8 cellular contexts compared by ENCODE assay signal in the genomic region with DNA sequence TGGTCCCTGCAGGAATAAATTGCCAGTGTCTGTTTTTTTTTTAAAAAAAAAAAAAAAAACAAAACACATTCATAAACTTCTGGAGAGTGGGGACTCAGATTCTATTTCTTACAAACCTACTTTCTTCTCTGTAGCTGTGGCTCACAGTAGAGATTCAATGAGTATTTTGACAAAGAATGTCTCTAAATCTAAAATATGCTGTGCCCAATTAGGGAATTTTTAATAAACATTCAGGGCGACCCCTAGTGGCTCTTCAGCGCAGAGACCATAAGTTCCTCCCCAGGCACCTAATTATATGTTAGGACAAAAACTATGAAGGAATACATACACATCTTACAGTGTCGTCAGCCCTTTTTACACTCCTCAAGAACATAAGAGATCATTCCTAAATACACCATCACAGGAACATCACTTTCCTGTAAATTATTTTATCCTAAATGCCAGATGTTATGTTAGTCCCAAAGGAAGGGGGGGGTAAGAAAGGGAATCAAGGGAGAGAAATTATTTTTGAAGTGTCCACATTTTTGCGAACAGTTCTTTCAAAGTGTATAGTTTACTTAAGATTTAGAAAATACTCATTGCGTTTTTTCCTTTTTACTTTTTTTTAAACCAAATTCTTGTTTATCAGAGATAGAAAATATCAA. TPM values are rescaled to one million over a fixed set of nuclear protein-coding genes. Genes with fewer than 3 reads are reported as not detected.
DNase-seq lines count a peak whose midpoint lies in the region; ATAC-seq and TF ChIP-seq lines count a peak whose summit lies in the region.

No MANE protein-coding gene starts in this region.

- H3K27ac Mint-ChIP-seq in neural progenitor cell: no peak overlapping the region

- TF ChIP-seq CTCF in SU-DHL-6 (IDR thresholded peaks at IDR 0.05; ENCODE audit: insufficient read depth, low read length, poor library complexity, severe bottlenecking) (peak; percentile 66), esophagus muscularis mucosa (IDR thresholded peaks at IDR 0.05) (peak; percentile 82 to 85 (median 85)), neural progenitor cell (IDR thresholded peaks at IDR 0.05) (peak; percentile 94)

- no peaks in the 10 kb centered on the region for H4K20me1 ChIP-seq in SU-DHL-6 (ENCODE audit: low read depth, low read length)
- H4K20me1 ChIP-seq in neural progenitor cell (ENCODE audit: low read depth): no peaks in the 10 kb centered on the region

- TF ChIP-seq EP300 in esophagus muscularis mucosa (IDR thresholded peaks at IDR 0.05): no peak

- WGBS in esophagus muscularis mucosa: 32% methylated on average over 5 of the region's 5 CpGs

- H3K9me2 ChIP-seq in SU-DHL-6 (replicated peaks; ENCODE audit: insufficient read depth, low read length): no peaks in the 10 kb centered on the region

- H3K9ac ChIP-seq in SU-DHL-6 (ENCODE audit: low read length) (no peak overlapping the region), neural progenitor cell (no peak overlapping the region)

- H2AFZ ChIP-seq in SU-DHL-6 (ENCODE audit: low read depth, low read length, severe bottlenecking) (no peak overlapping the region), neural progenitor cell (replicated peaks) (no peak overlapping the region)

- H3K36me3 ChIP-seq in SU-DHL-6 (ENCODE audit: low read length) (no peaks in the 10 kb centered on the region), esophagus muscularis mucosa (peaks cover 16 to 81% (median 53%) of the 10 kb centered on the region in 4 donors), neural progenitor cell (no peaks in the 10 kb centered on the region)

- no peaks in the 10 kb centered on the region for H3K79me2 ChIP-seq in SU-DHL-6 (ENCODE audit: insufficient read depth, low read length)
- no peaks in the 10 kb centered on the region for H3K79me2 ChIP-seq in neural progenitor cell (ENCODE audit: low read depth)

- H3K4me3 ChIP-seq in SU-DHL-6 (ENCODE audit: insufficient read depth, low read length, poor library complexity, severe bottlenecking): no peak overlapping the region
- H3K4me3 ChIP-seq in esophagus muscularis mucosa: no peak overlapping the region
- no peak overlapping the region for H3K4me3 ChIP-seq in neural progenitor cell

- H3K27me3 ChIP-seq in SU-DHL-6 (ENCODE audit: low read length) (no peaks in the 10 kb centered on the region), esophagus muscularis mucosa (no peaks in the 10 kb centered on the region), neural progenitor cell (no peaks in the 10 kb centered on the region)

- H3K4me3 Mint-ChIP-seq in neural progenitor cell: no peak overlapping the region

- ATAC-seq in HG03045 (IDR thresholded peaks at IDR 0.05; ENCODE audit: unreplicated experiment): no peak

- no peak overlapping the region for H3K4me2 ChIP-seq in SU-DHL-6 (ENCODE audit: low read depth, low read length, poor library complexity, severe bottlenecking)
- no peak overlapping the region for H3K4me2 ChIP-seq in neural progenitor cell

- DNase-seq in SIG-M5 treated with dmso at 0.1 percent for 504 hours (lab: John Stamatoyannopoulos, UW; ENCODE audit: unreplicated experiment): peak; percentile 74
- DNase-seq in SIG-M5 (lab: John Stamatoyannopoulos, UW): no peak
- peak; percentile 61 for DNase-seq in NAMALWA (ENCODE audit: low spot score)
- no peak for DNase-seq in esophagus muscularis mucosa (ENCODE audit: extremely low spot score)
- peak; percentile 57 for DNase-seq in neural progenitor cell (ENCODE audit: low spot score)
- DNase-seq in HK-2 (ENCODE audit: unreplicated experiment): no peak

- H3K9me3 Mint-ChIP-seq in neural progenitor cell: no peaks in the 10 kb centered on the region

- no peak for TF ChIP-seq POLR2A in esophagus muscularis mucosa (IDR thresholded peaks at IDR 0.05; ENCODE audit: low read depth)

- H3K4me1 Mint-ChIP-seq in neural progenitor cell: peaks cover 38% of the 10 kb centered on the region

- H3K27me3 Mint-ChIP-seq in neural progenitor cell (ENCODE audit: insufficient read depth, low read depth): peaks cover 2% of the 10 kb centered on the region

- H3K36me3 Mint-ChIP-seq in neural progenitor cell: peaks cover 3% of the 10 kb centered on the region

- H3K27ac ChIP-seq in SU-DHL-6 (ENCODE audit: low read depth, low read length) (no peak overlapping the region), esophagus muscularis mucosa (replicated peaks in 1 of 4) (peak overlapping the region; percentile 14 to 81 (median 74)), neural progenitor cell (no peak overlapping the region)

- H3K9me3 ChIP-seq in SU-DHL-6 (ENCODE audit: insufficient read depth, low read length) (no peaks in the 10 kb centered on the region), esophagus muscularis mucosa (no peaks in the 10 kb centered on the region), neural progenitor cell (ENCODE audit: low read depth) (no peaks in the 10 kb centered on the region)

- H3K4me1 ChIP-seq in esophagus muscularis mucosa: peaks cover 63 to 78% (median 69%) of the 10 kb centered on the region in 4 donors
- peaks cover 9% of the 10 kb centered on the region for H3K4me1 ChIP-seq in neural progenitor cell

- H3F3A ChIP-seq in SU-DHL-6 (ENCODE audit: insufficient read depth) (no peaks in the 10 kb centered on the region), neural progenitor cell (ENCODE audit: low read depth) (peaks cover 8% of the 10 kb centered on the region)

- intact Hi-C loops in esophagus muscularis mucosa (cut with DNase I): loop anchor here (1.0 to 5.0 kb wide), 3 partner anchors 108 to 303 kb away; no protein-coding TSS in a partner anchor

RNA-seq across cellular contexts. Expression of gene NAA20, which starts 21.8 kb away (rescaled TPM):
- total RNA-seq in esophagus muscularis mucosa (10 to 100 TPM; 29.5 to 38.5 (median 34.8) TPM), neural progenitor cell (ENCODE audit: low replicate concordance) (23.2 and 39.9 TPM in 2 replicates)

RNA-seq across cellular contexts. Expression of gene CRNKL1, which starts 56.9 kb away (rescaled TPM):
- 10 to 100 TPM; 23.2 to 34.4 (median 25.3) TPM for total RNA-seq in esophagus muscularis mucosa
- 27.9 and 45.0 TPM in 2 replicates for total RNA-seq in neural progenitor cell (ENCODE audit: low replicate concordance)

RNA-seq across cellular contexts. Expression of gene CFAP61, which starts 57.0 kb away (rescaled TPM):
- not detected for total RNA-seq in esophagus muscularis mucosa
- 0.53 TPM in 1 of 2 replicates, not detected in the other for total RNA-seq in neural progenitor cell (ENCODE audit: low replicate concordance)

Comparison
In these comparisons a context has a peak if more than half of its experiments do, and no peak if none do; other contexts are left out.
1. DNase-seq: peak in SIG-M5 treated with dmso at 0.1 percent for 504 hours (single experiment), NAMALWA (single experiment) and neural progenitor cell (single experiment); none in SIG-M5 (single experiment), esophagus muscularis mucosa (single experiment) and HK-2 (single experiment).
2. H3K27ac ChIP-seq: peak in esophagus muscularis mucosa (4 of 4); none in SU-DHL-6 (single experiment) and neural progenitor cell (single experiment).
3. Peak in every context shown above with its lines, with median percentiles within 50 percentile points of each other: CTCF ChIP-seq.